Comparison of ENCODE assay signal across 8 cellular contexts in the genomic region with DNA sequence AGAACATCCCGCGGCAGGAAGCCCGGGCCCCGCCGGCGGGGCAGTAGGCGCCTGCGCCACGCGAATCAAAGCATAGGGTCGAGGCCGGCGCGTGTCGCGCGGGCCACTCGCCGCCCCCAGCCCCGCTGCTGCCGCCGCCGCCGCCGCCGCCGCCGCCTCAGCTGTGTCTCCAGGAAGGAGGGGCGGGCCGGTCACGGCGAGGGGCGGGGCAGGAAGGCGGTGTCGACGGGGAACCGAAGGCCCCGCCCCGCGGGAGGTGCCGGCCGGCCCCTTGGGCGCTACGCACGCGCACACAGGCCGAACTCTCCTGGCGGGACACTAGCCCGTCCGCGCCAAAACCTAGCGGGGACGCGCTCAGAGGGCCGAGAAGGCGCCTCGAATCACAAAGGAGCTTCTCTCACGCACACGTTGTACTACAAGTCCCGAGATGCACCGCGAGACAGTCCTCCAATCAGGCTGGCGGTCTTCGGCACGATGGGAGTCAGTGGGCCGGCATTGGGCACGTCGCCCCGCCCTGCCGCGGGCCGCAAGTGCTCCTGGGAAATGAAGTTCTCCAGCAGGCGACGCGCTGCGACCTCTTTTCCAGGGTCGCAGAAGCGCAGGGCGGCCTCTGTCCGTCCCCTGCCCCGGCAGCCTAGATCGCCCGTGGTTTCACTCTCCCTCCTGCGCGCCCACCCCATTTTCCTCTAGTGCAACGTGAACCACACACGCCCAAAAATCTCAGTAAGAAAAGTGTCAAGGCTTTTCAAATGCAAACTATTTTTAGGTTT. TPM values are rescaled to one million over a fixed set of nuclear protein-coding genes. Genes with fewer than 3 reads are reported as not detected.
A peak's percentile ranks its signal among the peaks of the same experiment; 100 is the strongest.
DNase-seq lines count a peak whose midpoint lies in the region; FAIRE-seq and TF ChIP-seq lines count a peak whose summit lies in the region.

A gene (minus strand): TSS at position 171 of the 770 bp plus-strand sequence. CDS start 164 bp downstream, at position 7.

- H4K8ac ChIP-seq in neuronal stem cell (ENCODE audit: low read depth, low read length): no peak within 1 kb of the TSS

- peaks cover 4% of the 10 kb centered on the region for H3K79me1 ChIP-seq in neuronal stem cell (ENCODE audit: low read depth, low read length)

- FAIRE-seq in frontal cortex (lab: Jason Lieb, UNC): no peak

- no peaks in the 10 kb centered on the region for H3K27me3 ChIP-seq in neuronal stem cell (ENCODE audit: control insufficient read depth in 3 of 3, insufficient read depth in 3 of 3, low read depth in 1 of 3, low read length in 3 of 3)

- H2BK120ac ChIP-seq in neuronal stem cell (ENCODE audit: low read depth, low read length): no peak within 1 kb of the TSS

- peaks cover 5% of the 10 kb centered on the region for H3K36me3 Mint-ChIP-seq in activated naive CD4-positive, alpha-beta T cell treated with anti-CD3 and anti-CD28 coated beads for 36 hours (ENCODE audit: low read depth)

- peak within 1 kb of the TSS; percentile 87 for H3K27ac ChIP-seq in neuronal stem cell (replicated peaks; ENCODE audit: low read length)

- intact Hi-C loops in activated naive CD4-positive, alpha-beta T cell treated with anti-CD3 and anti-CD28 coated beads for 36 hours (cut with micrococcal nuclease): loop anchor here (1.0 to 10.0 kb wide), 7 partner anchors 48 to 835 kb away; a partner anchor contains a TSS

- peaks cover 5 to 12% of the 10 kb centered on the region in 2 donors for H3K4me1 ChIP-seq in neuronal stem cell (ENCODE audit: control insufficient read depth in 2 of 2, insufficient read depth in 1 of 2, low read depth in 1 of 2, low read length in 2 of 2)

- H2BK12ac ChIP-seq in neuronal stem cell (ENCODE audit: low read length): no peak within 1 kb of the TSS

- DNase-seq in GF-D8 (lab: John Stamatoyannopoulos, UW): peak; percentile 94
- DNase-seq in HFF-Myc (ENCODE audit: extremely low read depth, low read depth): peak; percentile 93
- DNase-seq in NAMALWA (ENCODE audit: low spot score): peak; percentile 98
- peak; percentile 99 for DNase-seq in SK-N-DZ (ENCODE audit: low spot score)
- peak; percentile 96 for DNase-seq in activated naive CD4-positive, alpha-beta T cell treated with anti-CD3 and anti-CD28 coated beads for 36 hours
- peak; percentile 97 to 99 for DNase-seq in frontal cortex (ENCODE audit: low spot score in 2 of 2)
- DNase-seq in neuronal stem cell (ENCODE audit: low spot score): peak; percentile 98

- no peaks in the 10 kb centered on the region for H3K27me3 Mint-ChIP-seq in activated naive CD4-positive, alpha-beta T cell treated with anti-CD3 and anti-CD28 coated beads for 36 hours (ENCODE audit: low read depth)

- no peaks in the 10 kb centered on the region for H3K9me3 ChIP-seq in neuronal stem cell (replicated peaks in 1 of 2; ENCODE audit: control insufficient read depth in 2 of 2, insufficient read depth in 1 of 2, low read depth in 1 of 2, low read length in 2 of 2)

- H3K4me3 Mint-ChIP-seq in activated naive CD4-positive, alpha-beta T cell treated with anti-CD3 and anti-CD28 coated beads for 36 hours: peak within 1 kb of the TSS; percentile 87

- H3K23ac ChIP-seq in neuronal stem cell (ENCODE audit: low read depth, low read length, poor library complexity): peak within 1 kb of the TSS; percentile 59

- no peaks in the 10 kb centered on the region for H3K36me3 ChIP-seq in neuronal stem cell (replicated peaks in 1 of 2; ENCODE audit: control insufficient read depth in 2 of 2, insufficient read depth in 2 of 2, low read length in 2 of 2)

- peak within 1 kb of the TSS; percentile 87 for H3K9ac ChIP-seq in neuronal stem cell (ENCODE audit: low read depth, low read length, poor library complexity)

- no CpG with 5 or more reads among the region's 87 CpGs for WGBS in neuronal stem cell (ENCODE audit: extremely low coverage in 2 of 2, insufficient read length in 2 of 2, insufficient replicate concordance in 1 of 2), 2 donors

- CTCF ChIA-PET in activated naive CD4-positive, alpha-beta T cell treated with anti-CD3 and anti-CD28 coated beads for 36 hours (lab: Charles Lee): interaction anchor here (0.6 to 1.0 kb wide), 2 partner anchors 108 to 336 kb away, joined by 3 read pairs; no protein-coding TSS in a partner anchor

- no peak within 1 kb of the TSS for H3K4ac ChIP-seq in neuronal stem cell (ENCODE audit: low read length)

- TF ChIP-seq CTCF in HFF-Myc (IDR thresholded peaks at IDR 0.05; ENCODE audit: low read depth, low read length, missing control alignments): no peak
- TF ChIP-seq CTCF in subcutaneous adipose tissue (IDR thresholded peaks at IDR 0.05; ENCODE audit: low read depth): no peak

- peaks cover 34% of the 10 kb centered on the region for H3K4me1 Mint-ChIP-seq in activated naive CD4-positive, alpha-beta T cell treated with anti-CD3 and anti-CD28 coated beads for 36 hours (ENCODE audit: low read depth)

- H3K27ac Mint-ChIP-seq in activated naive CD4-positive, alpha-beta T cell treated with anti-CD3 and anti-CD28 coated beads for 36 hours: peak within 1 kb of the TSS; percentile 86

- H3K4me3 ChIP-seq in HFF-Myc (replicated peaks; ENCODE audit: low read depth, low read length): peak within 1 kb of the TSS; percentile 69
- H3K4me3 ChIP-seq in neuronal stem cell (ENCODE audit: low read length in 2 of 2): peak within 1 kb of the TSS; percentile 79 to 96

- no peak within 1 kb of the TSS for H2BK15ac ChIP-seq in neuronal stem cell (ENCODE audit: low read length)

- H3K14ac ChIP-seq in neuronal stem cell (ENCODE audit: low read length): no peak within 1 kb of the TSS

- no peak within 1 kb of the TSS for H4K91ac ChIP-seq in neuronal stem cell (ENCODE audit: low read depth, low read length, poor library complexity)

- H3K4me2 ChIP-seq in neuronal stem cell (ENCODE audit: insufficient read depth, low read length, poor library complexity, severe bottlenecking): peak within 1 kb of the TSS; percentile 61

- H3K18ac ChIP-seq in neuronal stem cell (ENCODE audit: low read length): peak within 1 kb of the TSS; percentile 97

- H2BK5ac ChIP-seq in neuronal stem cell (ENCODE audit: low read length): no peak within 1 kb of the TSS

- no peak within 1 kb of the TSS for H2AK5ac ChIP-seq in neuronal stem cell (ENCODE audit: low read depth, low read length)

- peak within 1 kb of the TSS; percentile 95 for H2AFZ ChIP-seq in neuronal stem cell (ENCODE audit: low read length)

- peaks cover 5% of the 10 kb centered on the region for H3K9me3 Mint-ChIP-seq in activated naive CD4-positive, alpha-beta T cell treated with anti-CD3 and anti-CD28 coated beads for 36 hours

RNA-seq across cellular contexts. Expression of the gene that starts here (rescaled TPM):
- polyA plus RNA-seq in SK-N-DZ (2014; cell fraction: cytosol; rRNA removed): 14.7 and 14.8 TPM in 2 replicates
- 19.2 and 30.1 TPM in 2 replicates for polyA plus RNA-seq in SK-N-DZ (2014; cell fraction: nucleus; rRNA removed)
- total RNA-seq in activated naive CD4-positive, alpha-beta T cell treated with anti-CD3 and anti-CD28 coated beads for 36 hours: 10 to 100 TPM; 13.6 to 13.7 TPM
- 45.7 TPM for total RNA-seq in frontal cortex
- 6.5 TPM for polyA plus RNA-seq in neuronal stem cell (2013, experiment 1 of 2)
- polyA plus RNA-seq in neuronal stem cell (2013, experiment 2 of 2): 6.5 TPM
- total RNA-seq in subcutaneous adipose tissue: 10 to 100 TPM; 29.4 to 78.2 (median 43.2) TPM

Comparison
In these comparisons a context has a peak if more than half of its experiments do, and no peak if none do; other contexts are left out.
1. Peak in every context shown above with its lines: DNase-seq, H3K4me3 ChIP-seq and H3K27ac ChIP-seq.